ENCODE assay signal across 23 cellular contexts in the genomic region with DNA sequence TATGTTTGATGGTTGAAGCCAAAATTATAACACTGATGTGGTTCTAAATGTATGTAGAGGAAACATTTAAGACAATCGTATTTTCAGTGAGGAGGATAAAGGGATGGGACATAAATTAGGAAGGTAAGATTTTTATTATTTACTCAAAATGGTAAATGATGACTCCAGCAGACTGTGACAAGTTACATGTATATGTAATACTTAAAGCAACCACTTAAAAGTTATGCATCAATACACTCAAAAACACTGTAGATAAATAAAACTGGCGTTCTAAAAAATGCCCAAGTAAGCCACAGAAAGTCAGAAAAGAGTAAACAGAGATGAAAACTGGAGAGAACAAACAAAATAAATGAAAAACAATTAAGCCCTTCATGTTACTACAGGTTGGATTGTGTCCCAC. TPM values are rescaled to one million over a fixed set of nuclear protein-coding genes. Genes with fewer than 3 reads are reported as not detected.
"Had no signal": no experiment of that assay in that cellular context is flagged by ENCODE, and none has a peak within 500 bp of the region (broad histone marks: within the 10 kb centered on the region; RNA-seq: fewer than 3 reads in every experiment).

No MANE protein-coding gene starts in this region.

- H3K36me3 Mint-ChIP-seq: activated naive CD8-positive, alpha-beta T cell treated with anti-CD3 and anti-CD28 coated beads, Interleukin-2, amount 10 ng/mL, durations not matched to agents 7 days and 5 days had no signal

- H3K9me3 Mint-ChIP-seq: activated naive CD4-positive, alpha-beta T cell treated with anti-CD3 and anti-CD28 coated beads for 36 hours; activated naive CD8-positive, alpha-beta T cell treated with anti-CD3 and anti-CD28 coated beads, Interleukin-2, amount 10 ng/mL, durations not matched to agents 7 days and 5 days; activated T-cell treated with anti-CD3 and anti-CD28 coated beads, Interleukin-2, amount 50 U/mL, for 4 hours; endodermal cell; nephron progenitor cell; stimulated activated naive CD8-positive, alpha-beta T cell treated with anti-CD3 and anti-CD28 coated beads, Interleukin-15, Interleukin-2, amounts not matched to agents 100 ng/mL and 50 ng/mL, for 24 hours had no signal

- ATAC-seq: activated T-cell treated with anti-CD3 and anti-CD28 coated beads, Interleukin-2, amount 50 U/mL, for 4 hours; heart left ventricle; left colon; pancreas; psoas muscle had no signal

- H3K4me1 Mint-ChIP-seq: activated naive CD8-positive, alpha-beta T cell treated with anti-CD3 and anti-CD28 coated beads, Interleukin-2, amount 10 ng/mL, durations not matched to agents 7 days and 5 days; endodermal cell; nephron progenitor cell had no signal

- H3K4me3 Mint-ChIP-seq: activated naive CD4-positive, alpha-beta T cell treated with anti-CD3 and anti-CD28 coated beads for 36 hours; activated naive CD8-positive, alpha-beta T cell treated with anti-CD3 and anti-CD28 coated beads, Interleukin-2, amount 10 ng/mL, durations not matched to agents 7 days and 5 days; activated T-cell treated with anti-CD3 and anti-CD28 coated beads, Interleukin-2, amount 50 U/mL, for 4 hours; endodermal cell; nephron progenitor cell; stimulated activated naive CD8-positive, alpha-beta T cell treated with anti-CD3 and anti-CD28 coated beads, Interleukin-15, Interleukin-2, amounts not matched to agents 100 ng/mL and 50 ng/mL, for 24 hours had no signal

- DNase-seq: activated CD4-positive, alpha-beta T cell treated with anti-CD3 and anti-CD28 coated beads for 4 hours; activated CD4-positive, alpha-beta T cell treated with anti-CD3 and anti-CD28 coated beads, Interleukin-2, amount 50 U/mL, for 48 hours; activated CD4-positive, CD25-positive, alpha-beta regulatory T cell; activated CD8-positive, alpha-beta memory T cell treated with anti-CD3 and anti-CD28 coated beads, Interleukin-2, amount 50 U/mL, for 48 hours; activated naive CD4-positive, alpha-beta T cell treated with anti-CD3 and anti-CD28 coated beads for 36 hours; activated naive CD8-positive, alpha-beta T cell treated with anti-CD3 and anti-CD28 coated beads, Interleukin-2, amount 10 ng/mL, durations not matched to agents 7 days and 5 days; activated T-cell treated with anti-CD3 and anti-CD28 coated beads, Interleukin-2, amount 50 U/mL, for 4 hours; amniotic stem cell; cerebellar nuclear complex; endodermal cell; heart left ventricle; islet precursor cell; left colon; mesenchymal stem cell; nephron progenitor cell; pancreas; psoas muscle; stimulated activated CD4-positive, alpha-beta T cell treated with anti-CD3 and anti-CD28 coated beads, Interleukin-4, amount 100 ng/mL, for 24 hours; substantia nigra; T-helper 9 cell; tibial artery had no signal

- H3K27ac Mint-ChIP-seq: activated naive CD4-positive, alpha-beta T cell treated with anti-CD3 and anti-CD28 coated beads for 36 hours; activated naive CD8-positive, alpha-beta T cell treated with anti-CD3 and anti-CD28 coated beads, Interleukin-2, amount 10 ng/mL, durations not matched to agents 7 days and 5 days; endodermal cell; nephron progenitor cell; stimulated activated naive CD8-positive, alpha-beta T cell treated with anti-CD3 and anti-CD28 coated beads, Interleukin-15, Interleukin-2, amounts not matched to agents 100 ng/mL and 50 ng/mL, for 24 hours had no signal

RNA-seq across cellular contexts. Expression of gene HLA-DMB, which starts 18.7 kb away (rescaled TPM):
- total RNA-seq: myocyte had no signal
